8 cellular contexts compared by ENCODE assay signal in genomic region chr1:43366601-43367025, GRCh38. TPM values are rescaled to one million over a fixed set of nuclear protein-coding genes. Genes with fewer than 3 reads are reported as not detected.
A peak's percentile ranks its signal among the peaks of the same experiment; 100 is the strongest.
DNase-seq lines count a peak whose midpoint lies in the region; ATAC-seq and TF ChIP-seq lines count a peak whose summit lies in the region.

No MANE protein-coding gene starts in this region.

- peak overlapping the region; percentile 45 to 94 (median 54) for H3K4me3 ChIP-seq in adrenal gland
- H3K4me3 ChIP-seq in thymus (ENCODE audit: low read length): peak overlapping the region; percentile 61

- intact Hi-C loops in adrenal gland (cut with DNase I): no loop called here

- no peak for TF ChIP-seq POLR2A in adrenal gland (IDR thresholded peaks at IDR 0.05)

- H3K36me3 Mint-ChIP-seq in activated CD8-positive, alpha-beta memory T cell treated with anti-CD3 and anti-CD28 coated beads, Interleukin-2, amount 10 ng/mL, durations not matched to agents 7 days and 5 days: peaks cover 41% of the 10 kb centered on the region

- no peaks in the 10 kb centered on the region for H3K27me3 ChIP-seq in adrenal gland
- H3K27me3 ChIP-seq in thymus (ENCODE audit: control insufficient read depth, insufficient read depth): no peaks in the 10 kb centered on the region

- H3K27ac Mint-ChIP-seq in activated CD8-positive, alpha-beta memory T cell treated with anti-CD3 and anti-CD28 coated beads, Interleukin-2, amount 10 ng/mL, durations not matched to agents 7 days and 5 days: peak overlapping the region; percentile 84

- TF ChIP-seq CTCF in adrenal gland (IDR thresholded peaks at IDR 0.05): no peak

- H3K4me1 ChIP-seq in adrenal gland (replicated peaks in 1 of 2) (peaks cover 15 to 22% of the 10 kb centered on the region in 2 donors), thymus (ENCODE audit: control insufficient read depth, insufficient read depth, low read length) (peaks cover 11% of the 10 kb centered on the region)

- H3K4me1 Mint-ChIP-seq in activated CD8-positive, alpha-beta memory T cell treated with anti-CD3 and anti-CD28 coated beads, Interleukin-2, amount 10 ng/mL, durations not matched to agents 7 days and 5 days: peaks cover 46% of the 10 kb centered on the region

- no peak for ATAC-seq in activated CD8-positive, alpha-beta memory T cell treated with anti-CD3 and anti-CD28 coated beads, Interleukin-2, amount 10 ng/mL, durations not matched to agents 7 days and 5 days
- no peak for ATAC-seq in HG02623 (IDR thresholded peaks at IDR 0.05; ENCODE audit: unreplicated experiment)

- H3K9me3 ChIP-seq in adrenal gland (replicated peaks in 1 of 3) (no peaks in the 10 kb centered on the region), thymus (ENCODE audit: control insufficient read depth) (no peaks in the 10 kb centered on the region)

- H3K27ac ChIP-seq in adrenal gland: peak overlapping the region in 3 of 5 donors; percentile 38 to 93 (median 91)
- H3K27ac ChIP-seq in thymus (ENCODE audit: low read depth): no peak overlapping the region

- WGBS in adrenal gland, 4 donors: 10 to 64% (median 25%) methylated on average over 2 to 5 of the region's 5 CpGs
- 62% methylated on average over 5 of the region's 5 CpGs for WGBS in thymus

- H3K27me3 Mint-ChIP-seq in activated CD8-positive, alpha-beta memory T cell treated with anti-CD3 and anti-CD28 coated beads, Interleukin-2, amount 10 ng/mL, durations not matched to agents 7 days and 5 days: no peaks in the 10 kb centered on the region

- peak overlapping the region; percentile 92 for H3K4me3 Mint-ChIP-seq in activated CD8-positive, alpha-beta memory T cell treated with anti-CD3 and anti-CD28 coated beads, Interleukin-2, amount 10 ng/mL, durations not matched to agents 7 days and 5 days

- DNase-seq in activated CD8-positive, alpha-beta memory T cell treated with anti-CD3 and anti-CD28 coated beads, Interleukin-2, amount 10 ng/mL, durations not matched to agents 7 days and 5 days: no peak
- no peak for DNase-seq in activated CD8-positive, alpha-beta memory T cell treated with anti-CD3 and anti-CD28 coated beads, Interleukin-2, amount 50 U/mL, for 4 hours
- DNase-seq in adrenal gland (peak in 1 of 7 donors; percentile 53), kidney tubule cell (ENCODE audit: low spot score) (peak; percentile 68), NCI-H524 (lab: John Stamatoyannopoulos, UW) (no peak)
- no peak for DNase-seq in stimulated activated CD8-positive, alpha-beta memory T cell treated with anti-CD3 and anti-CD28 coated beads, Interleukin-4, amount 100 ng/mL, for 48 hours

- peaks cover 0 to 38% of the 10 kb centered on the region in 2 donors for H3K36me3 ChIP-seq in adrenal gland (replicated peaks in 1 of 2)
- H3K36me3 ChIP-seq in thymus (ENCODE audit: control insufficient read depth, insufficient read depth): peaks cover 36% of the 10 kb centered on the region

- no peaks in the 10 kb centered on the region for H3K9me3 Mint-ChIP-seq in activated CD8-positive, alpha-beta memory T cell treated with anti-CD3 and anti-CD28 coated beads, Interleukin-2, amount 10 ng/mL, durations not matched to agents 7 days and 5 days (ENCODE audit: low read depth)

- CTCF ChIA-PET in activated CD8-positive, alpha-beta memory T cell treated with anti-CD3 and anti-CD28 coated beads, Interleukin-2, amount 10 ng/mL, durations not matched to agents 7 days and 5 days (lab: Charles Lee): no interaction called here

RNA-seq across cellular contexts. Expression of gene ELOVL1, which starts 1.2 kb away (rescaled TPM):
- 10 to 100 TPM; 64.4 to 74.2 TPM for total RNA-seq in activated CD8-positive, alpha-beta memory T cell treated with anti-CD3 and anti-CD28 coated beads, Interleukin-2, amount 10 ng/mL, durations not matched to agents 7 days and 5 days
- 100 to 1,000 TPM in 1 of 8 donors, 10 to 100 TPM in 7; 24.9 to 108 (median 63.8) TPM for total RNA-seq in adrenal gland
- polyA plus RNA-seq in adrenal gland: 100 to 1,000 TPM in 1 of 3 donors, 10 to 100 TPM in 2; 33.6 to 242 (median 64.2) TPM
- polyA plus RNA-seq in thymus: 44.8 TPM

RNA-seq across cellular contexts. Expression of gene CDC20, which starts 7.8 kb away (rescaled TPM):
- total RNA-seq in activated CD8-positive, alpha-beta memory T cell treated with anti-CD3 and anti-CD28 coated beads, Interleukin-2, amount 10 ng/mL, durations not matched to agents 7 days and 5 days: 100 to 1,000 TPM; 188 to 194 TPM
- 1 to 10 TPM in 5 of 8 donors, under 1 TPM in 3; 0.32 to 4.0 (median 2.0) TPM for total RNA-seq in adrenal gland
- 1 to 10 TPM in 2 of 3 donors, under 1 TPM in 1; 0.88 to 3.0 (median 2.6) TPM for polyA plus RNA-seq in adrenal gland
- 14.1 TPM for polyA plus RNA-seq in thymus

RNA-seq across cellular contexts. Expression of gene MED8, which starts 23.0 kb away (rescaled TPM):
- 10 to 100 TPM; 38.7 to 43.6 TPM for total RNA-seq in activated CD8-positive, alpha-beta memory T cell treated with anti-CD3 and anti-CD28 coated beads, Interleukin-2, amount 10 ng/mL, durations not matched to agents 7 days and 5 days
- total RNA-seq in adrenal gland: 10 to 100 TPM; 17.3 to 38.1 (median 32.3) TPM
- polyA plus RNA-seq in adrenal gland (10 to 100 TPM; 26.2 to 58.3 (median 30.0) TPM), thymus (32.3 TPM)

RNA-seq across cellular contexts. Expression of gene SZT2, which starts 23.1 kb away (rescaled TPM):
- total RNA-seq in activated CD8-positive, alpha-beta memory T cell treated with anti-CD3 and anti-CD28 coated beads, Interleukin-2, amount 10 ng/mL, durations not matched to agents 7 days and 5 days: 10 to 100 TPM; 52.2 to 60.2 TPM
- total RNA-seq in adrenal gland: 10 to 100 TPM; 24.7 to 62.3 (median 40.8) TPM
- polyA plus RNA-seq in adrenal gland: 100 to 1,000 TPM in 1 of 3 donors, 10 to 100 TPM in 2; 12.2 to 106 (median 33.3) TPM
- 19.9 TPM for polyA plus RNA-seq in thymus

RNA-seq across cellular contexts. Expression of gene MPL, which starts 29.0 kb away (rescaled TPM):
- total RNA-seq in activated CD8-positive, alpha-beta memory T cell treated with anti-CD3 and anti-CD28 coated beads, Interleukin-2, amount 10 ng/mL, durations not matched to agents 7 days and 5 days: not detected
- under 1 TPM in 3 of 8 donors, not detected in 5; 0.21 to 0.61 (median 0.50) TPM for total RNA-seq in adrenal gland
- polyA plus RNA-seq in adrenal gland (under 1 TPM in 2 of 3 donors, not detected in 1; 0.15 to 0.40 TPM), thymus (0.02 TPM)

Comparison
In these comparisons a context has a peak if more than half of its experiments do, and no peak if none do; other contexts are left out.
1. RNA of gene CDC20, which starts 7.8 kb away (total RNA-seq): 188 to 194 TPM in activated CD8-positive, alpha-beta memory T cell treated with anti-CD3 and anti-CD28 coated beads, Interleukin-2, amount 10 ng/mL, durations not matched to agents 7 days and 5 days; 0.32 to 4.0 TPM in adrenal gland; every median in the first group is over 10 times any median in the second.